8 cellular contexts compared by ENCODE assay signal in the genomic region with DNA sequence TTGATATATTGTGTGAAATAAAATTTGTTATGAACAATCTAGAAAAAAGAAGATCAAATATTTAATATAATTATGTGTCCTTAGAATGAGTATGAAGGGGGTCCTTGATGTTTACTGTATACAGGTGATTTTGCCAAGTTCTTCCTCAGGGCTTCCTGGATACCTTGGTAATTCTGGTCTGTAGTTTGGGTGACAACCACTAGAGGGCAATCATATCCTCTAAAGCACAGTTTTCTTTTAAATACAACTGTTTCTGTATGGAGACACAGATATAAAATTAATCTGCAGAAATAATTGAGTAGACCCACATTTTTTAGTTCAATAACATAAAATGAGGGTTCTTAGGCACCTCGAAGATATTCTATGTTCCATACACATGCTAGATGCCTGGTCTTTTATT.
DNase-seq lines count a peak whose midpoint lies in the region; ATAC-seq, FAIRE-seq and TF ChIP-seq lines count a peak whose summit lies in the region.

No MANE protein-coding gene starts in this region.

- no peaks in the 10 kb centered on the region for H4K20me1 ChIP-seq in DOHH2 (ENCODE audit: control insufficient read depth, insufficient read depth, low read depth, low read length)

- H3K79me2 ChIP-seq in DOHH2 (ENCODE audit: control insufficient read depth, low read length), result no peaks in the 10 kb centered on the region

- no peaks in the 10 kb centered on the region for H3K4me1 ChIP-seq in DOHH2 (ENCODE audit: control insufficient read depth, low read length)

- TF ChIP-seq CTCF in DOHH2 (IDR thresholded peaks at IDR 0.05; ENCODE audit: low read depth, low read length, poor library complexity, severe bottlenecking) (peak; percentile 48), VCaP (conservative IDR thresholded peaks at IDR 0.05) (peak; percentile 78)

- no peaks in the 10 kb centered on the region for H3K9me2 ChIP-seq in DOHH2 (replicated peaks; ENCODE audit: control insufficient read depth, low read length)

- DNase-seq in HK-2 (ENCODE audit: unreplicated experiment) (peak; percentile 0), left kidney (ENCODE audit: low read depth, low spot score) (peak; percentile 27), NCI-H446 treated with DMSO at 0.1 percent for 48 hours (lab: John Stamatoyannopoulos, UW) (no peak)
- no peak for DNase-seq in stimulated activated CD8-positive, alpha-beta memory T cell treated with anti-CD3 and anti-CD28 coated beads, Interleukin-4, amount 100 ng/mL, for 48 hours

- no peaks in the 10 kb centered on the region for H3K9me3 ChIP-seq in DOHH2 (ENCODE audit: control insufficient read depth, insufficient read depth, low read length)

- H3K27ac ChIP-seq in DOHH2 (ENCODE audit: low read depth, low read length), result no peak overlapping the region
- H3K27ac ChIP-seq in VCaP, result no peak overlapping the region

- FAIRE-seq in A204.1 (lab: Jason Lieb, UNC), result peak; percentile 79

- no peaks in the 10 kb centered on the region for H3F3A ChIP-seq in DOHH2 (ENCODE audit: control insufficient read depth, insufficient read depth)

- H3K4me2 ChIP-seq in DOHH2 (ENCODE audit: low read length), result no peak overlapping the region

- no peak for ATAC-seq in HG02623 (IDR thresholded peaks at IDR 0.05; ENCODE audit: unreplicated experiment)

- no peaks in the 10 kb centered on the region for H3K27me3 ChIP-seq in DOHH2 (ENCODE audit: control insufficient read depth, low read length)

- H3K36me3 ChIP-seq in DOHH2 (ENCODE audit: control insufficient read depth, low read length), result no peaks in the 10 kb centered on the region

- no peak overlapping the region for H3K4me3 ChIP-seq in DOHH2 (ENCODE audit: low read length)

Comparison
In these comparisons a context has a peak if more than half of its experiments do, and no peak if none do; other contexts are left out.
1. DNase-seq: peak in HK-2 (single experiment) and left kidney (single experiment); none in NCI-H446 treated with DMSO at 0.1 percent for 48 hours (single experiment) and stimulated activated CD8-positive, alpha-beta memory T cell treated with anti-CD3 and anti-CD28 coated beads, Interleukin-4, amount 100 ng/mL, for 48 hours (single experiment).